In genomic region chr3:126912027-126912422, GRCh38 we compare ENCODE assay signal across 2 cellular contexts.
A peak's percentile ranks its signal among the peaks of the same experiment; 100 is the strongest.
TF ChIP-seq lines count a peak whose summit lies in the region.

No MANE protein-coding gene starts in this region.

TF ChIP-seq in GM12878, 131 proteins besides CTCF, POLR2A, EP300 and RAD21 (continued from another document):
- TF ChIP-seq POU2F2 (IDR thresholded peaks at IDR 0.05; ENCODE audit: borderline replicate concordance, low read depth, low read length), result no peak
- TF ChIP-seq, protein P1, sequence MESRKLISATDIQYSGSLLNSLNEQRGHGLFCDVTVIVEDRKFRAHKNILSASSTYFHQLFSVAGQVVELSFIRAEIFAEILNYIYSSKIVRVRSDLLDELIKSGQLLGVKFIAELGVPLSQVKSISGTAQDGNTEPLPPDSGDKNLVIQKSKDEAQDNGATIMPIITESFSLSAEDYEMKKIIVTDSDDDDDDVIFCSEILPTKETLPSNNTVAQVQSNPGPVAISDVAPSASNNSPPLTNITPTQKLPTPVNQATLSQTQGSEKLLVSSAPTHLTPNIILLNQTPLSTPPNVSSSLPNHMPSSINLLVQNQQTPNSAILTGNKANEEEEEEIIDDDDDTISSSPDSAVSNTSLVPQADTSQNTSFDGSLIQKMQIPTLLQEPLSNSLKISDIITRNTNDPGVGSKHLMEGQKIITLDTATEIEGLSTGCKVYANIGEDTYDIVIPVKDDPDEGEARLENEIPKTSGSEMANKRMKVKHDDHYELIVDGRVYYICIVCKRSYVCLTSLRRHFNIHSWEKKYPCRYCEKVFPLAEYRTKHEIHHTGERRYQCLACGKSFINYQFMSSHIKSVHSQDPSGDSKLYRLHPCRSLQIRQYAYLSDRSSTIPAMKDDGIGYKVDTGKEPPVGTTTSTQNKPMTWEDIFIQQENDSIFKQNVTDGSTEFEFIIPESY (IDR thresholded peaks at IDR 0.05), result peak; percentile 10; the same call in 1 of the 2 replicates

TF ChIP-seq in HEK293T, 16 proteins besides CTCF, POLR2A, EP300 and RAD21 (continued from another document):
- TF ChIP-seq FOXK2 (IDR thresholded peaks at IDR 0.05) (no peak), L3MBTL2 (conservative IDR thresholded peaks at IDR 0.05) (no peak), PKNOX1 (IDR thresholded peaks at IDR 0.05) (no peak)
TF ChIP-seq in HEK293T: peak in this region for 0.
